Comparison of ENCODE assay signal across 2 cellular contexts in genomic region chr17:43791589-43791988, GRCh38.
TF ChIP-seq lines count a peak whose summit lies in the region.

No MANE protein-coding gene starts in this region.

TF ChIP-seq in Ishikawa, 13 proteins besides CTCF, POLR2A, EP300 and RAD21 (continued from another document):
- no peak for TF ChIP-seq REST (IDR thresholded peaks at IDR 0.05; ENCODE audit: low read depth)
- peak; percentile 56 for TF ChIP-seq YY1 (IDR thresholded peaks at IDR 0.05; ENCODE audit: low read depth)
- 0 out of 2 replicates have a peak, but pooled peaks have one; percentile 44 for TF ChIP-seq TEAD4 (IDR thresholded peaks at IDR 0.05)
- TF ChIP-seq CEBPB (IDR thresholded peaks at IDR 0.05) = no peak
- TF ChIP-seq TAF1 (IDR thresholded peaks at IDR 0.05; ENCODE audit: low read depth) = no peak
- TF ChIP-seq FOXM1 (IDR thresholded peaks at IDR 0.05; ENCODE audit: borderline replicate concordance, low read depth) = no peak
- TF ChIP-seq NFIC (IDR thresholded peaks at IDR 0.05) = no peak
- TF ChIP-seq TCF12 (IDR thresholded peaks at IDR 0.05; ENCODE audit: low read depth) = no peak
- no peak for TF ChIP-seq USF1 (IDR thresholded peaks at IDR 0.05)

TF ChIP-seq in SK-N-SH, 30 proteins besides CTCF, POLR2A, EP300 and RAD21 (continued from another document):
- TF ChIP-seq JUND (IDR thresholded peaks at IDR 0.05) = no peak
- TF ChIP-seq GATA2 (CRISPR knock-in tag; IDR thresholded peaks at IDR 0.05) = no peak
